ENCODE assay signal across 8 cellular contexts in genomic region chr14:74860899-74861733, GRCh38. TPM values are rescaled to one million over a fixed set of nuclear protein-coding genes. Genes with fewer than 3 reads are reported as not detected.
A peak's percentile ranks its signal among the peaks of the same experiment; 100 is the strongest.
DNase-seq lines count a peak whose midpoint lies in the region; ATAC-seq lines count a peak whose summit lies in the region.

No MANE protein-coding gene starts in this region.

- DNase-seq in CD1c-positive myeloid dendritic cell (ENCODE audit: extremely low spot score) (peak; percentile 93), NCI-H510A treated with DMSO at 0.1 percent for 48 hours (lab: John Stamatoyannopoulos, UW) (peak; percentile 74), cerebellum (ENCODE audit: low spot score) (peak; percentile 80), left kidney (ENCODE audit: low read depth, low spot score) (peak; percentile 93)
- DNase-seq in activated CD4-positive, alpha-beta T cell treated with anti-CD3 and anti-CD28 coated beads for 24 hours (ENCODE audit: low read depth in 2 of 2) = peak; percentile 94 to 96
- peak; percentile 94 for DNase-seq in stimulated activated CD4-positive, alpha-beta T cell treated with anti-CD3 and anti-CD28 coated beads, Interleukin-4, amount 100 ng/mL, for 24 hours

- ATAC-seq in HG02588 (IDR thresholded peaks at IDR 0.05; ENCODE audit: unreplicated experiment) = peak; percentile 50
- no peak for ATAC-seq in HG03159 (IDR thresholded peaks at IDR 0.05; ENCODE audit: unreplicated experiment)

RNA-seq across cellular contexts. Expression of gene PROX2, which starts 14.8 kb away (rescaled TPM):
- not detected for total RNA-seq in cerebellum

RNA-seq across cellular contexts. Expression of gene DLST, which starts 20.6 kb away (rescaled TPM):
- total RNA-seq in cerebellum = 43.9 TPM
